15 cellular contexts compared by ENCODE assay signal in genomic region chr18:13653746-13654455, GRCh38.
DNase-seq lines count a peak whose midpoint lies in the region; ATAC-seq and TF ChIP-seq lines count a peak whose summit lies in the region.
"Had no signal": no experiment of that assay in that cellular context is flagged by ENCODE, and none has a peak within 500 bp of the region (broad histone marks: within the 10 kb centered on the region; RNA-seq: fewer than 3 reads in every experiment).

No MANE protein-coding gene starts in this region.

- H3K4me3 Mint-ChIP-seq in activated naive CD8-positive, alpha-beta T cell treated with anti-CD3 and anti-CD28 coated beads, Interleukin-2, amount 10 ng/mL, durations not matched to agents 7 days and 5 days: no peak overlapping the region
- H3K4me3 Mint-ChIP-seq in activated naive CD8-positive, alpha-beta T cell treated with anti-CD3 and anti-CD28 coated beads for 36 hours: no peak overlapping the region
- no peak overlapping the region for H3K4me3 Mint-ChIP-seq in activated CD4-positive, alpha-beta memory T cell treated with anti-CD3 and anti-CD28 coated beads for 36 hours
- H3K4me3 Mint-ChIP-seq: activated CD8-positive, alpha-beta T cell treated with anti-CD3 and anti-CD28 coated beads for 36 hours had no signal

- H3K4me1 Mint-ChIP-seq in activated naive CD8-positive, alpha-beta T cell treated with anti-CD3 and anti-CD28 coated beads, Interleukin-2, amount 10 ng/mL, durations not matched to agents 7 days and 5 days: peaks cover 1% of the 10 kb centered on the region
- H3K4me1 Mint-ChIP-seq in activated naive CD8-positive, alpha-beta T cell treated with anti-CD3 and anti-CD28 coated beads for 36 hours: peaks cover 9% of the 10 kb centered on the region
- peaks cover 3% of the 10 kb centered on the region for H3K4me1 Mint-ChIP-seq in activated CD4-positive, alpha-beta memory T cell treated with anti-CD3 and anti-CD28 coated beads for 36 hours (ENCODE audit: low read depth)

- H3K27me3 ChIP-seq in thoracic aorta (replicated peaks; ENCODE audit: insufficient read depth) (no peaks in the 10 kb centered on the region), HAP-1 (ENCODE audit: low read depth) (no peaks in the 10 kb centered on the region)
- H3K27me3 ChIP-seq: esophagus muscularis mucosa, heart left ventricle, ovary, uterus had no signal

- POLR2A ChIA-PET in activated naive CD8-positive, alpha-beta T cell treated with anti-CD3 and anti-CD28 coated beads, Interleukin-2, amount 10 ng/mL, durations not matched to agents 7 days and 5 days (lab: Charles Lee): no interaction called here
- POLR2A ChIA-PET in activated CD4-positive, alpha-beta memory T cell treated with anti-CD3 and anti-CD28 coated beads for 36 hours (lab: Charles Lee): no interaction called here

- H3K27ac Mint-ChIP-seq in activated naive CD8-positive, alpha-beta T cell treated with anti-CD3 and anti-CD28 coated beads, Interleukin-2, amount 10 ng/mL, durations not matched to agents 7 days and 5 days: no peak overlapping the region
- H3K27ac Mint-ChIP-seq in activated naive CD8-positive, alpha-beta T cell treated with anti-CD3 and anti-CD28 coated beads for 36 hours: no peak overlapping the region
- no peak overlapping the region for H3K27ac Mint-ChIP-seq in activated CD4-positive, alpha-beta memory T cell treated with anti-CD3 and anti-CD28 coated beads for 36 hours
- H3K27ac Mint-ChIP-seq: activated CD8-positive, alpha-beta T cell treated with anti-CD3 and anti-CD28 coated beads for 36 hours had no signal

- intact Hi-C loops in activated CD4-positive, alpha-beta memory T cell treated with anti-CD3 and anti-CD28 coated beads for 36 hours (cut with micrococcal nuclease): no loop called here

- no peak for DNase-seq in activated naive CD8-positive, alpha-beta T cell treated with anti-CD3 and anti-CD28 coated beads, Interleukin-2, amount 10 ng/mL, durations not matched to agents 7 days and 5 days
- DNase-seq in activated naive CD8-positive, alpha-beta T cell treated with anti-CD3 and anti-CD28 coated beads for 36 hours: no peak
- DNase-seq in NCI-H69 (lab: John Stamatoyannopoulos, UW): peak; percentile 59
- peak; percentile 29 for DNase-seq in iPS-NIHi11 (ENCODE audit: low spot score)
- DNase-seq in thoracic aorta (ENCODE audit: low spot score): no peak
- no peak for DNase-seq in NCI-H146 treated with DMSO at 0.1 percent for 48 hours (lab: John Stamatoyannopoulos, UW; ENCODE audit: unreplicated experiment)
- DNase-seq in HAP-1 (ENCODE audit: low spot score in 2 of 2): no peak
- DNase-seq in activated CD4-positive, alpha-beta memory T cell treated with anti-CD3 and anti-CD28 coated beads for 36 hours: no peak
- DNase-seq: activated CD8-positive, alpha-beta T cell treated with anti-CD3 and anti-CD28 coated beads for 36 hours; dermis blood vessel endothelial cell; heart left ventricle; ovary; stimulated activated naive CD8-positive, alpha-beta T cell treated with anti-CD3 and anti-CD28 coated beads, Interleukin-15, Interleukin-2, amounts not matched to agents 100 U/mL and 50 U/mL, for 24 hours; uterus had no signal

- CTCF ChIA-PET in activated CD4-positive, alpha-beta memory T cell treated with anti-CD3 and anti-CD28 coated beads for 36 hours (lab: Charles Lee): no interaction called here

- H3K9me3 ChIP-seq in thoracic aorta: no peaks in the 10 kb centered on the region
- no peaks in the 10 kb centered on the region for H3K9me3 ChIP-seq in HAP-1
- H3K9me3 ChIP-seq: esophagus muscularis mucosa, heart left ventricle, ovary, uterus had no signal

- peak overlapping the region; percentile 0 for H3K4me3 ChIP-seq in thoracic aorta
- H3K4me3 ChIP-seq in HAP-1: no peak overlapping the region
- H3K4me3 ChIP-seq: esophagus muscularis mucosa, heart left ventricle, ovary, uterus had no signal

- no peaks in the 10 kb centered on the region for H3K9me3 Mint-ChIP-seq in activated naive CD8-positive, alpha-beta T cell treated with anti-CD3 and anti-CD28 coated beads, Interleukin-2, amount 10 ng/mL, durations not matched to agents 7 days and 5 days
- no peaks in the 10 kb centered on the region for H3K9me3 Mint-ChIP-seq in activated naive CD8-positive, alpha-beta T cell treated with anti-CD3 and anti-CD28 coated beads for 36 hours
- no peaks in the 10 kb centered on the region for H3K9me3 Mint-ChIP-seq in activated CD4-positive, alpha-beta memory T cell treated with anti-CD3 and anti-CD28 coated beads for 36 hours
- H3K9me3 Mint-ChIP-seq: activated CD8-positive, alpha-beta T cell treated with anti-CD3 and anti-CD28 coated beads for 36 hours had no signal

- peaks cover 2% of the 10 kb centered on the region for H3K27me3 Mint-ChIP-seq in activated naive CD8-positive, alpha-beta T cell treated with anti-CD3 and anti-CD28 coated beads, Interleukin-2, amount 10 ng/mL, durations not matched to agents 7 days and 5 days
- no peaks in the 10 kb centered on the region for H3K27me3 Mint-ChIP-seq in activated naive CD8-positive, alpha-beta T cell treated with anti-CD3 and anti-CD28 coated beads for 36 hours
- H3K27me3 Mint-ChIP-seq in activated CD4-positive, alpha-beta memory T cell treated with anti-CD3 and anti-CD28 coated beads for 36 hours: no peaks in the 10 kb centered on the region
- H3K27me3 Mint-ChIP-seq: activated CD8-positive, alpha-beta T cell treated with anti-CD3 and anti-CD28 coated beads for 36 hours had no signal

- peaks cover under 1% of the 10 kb centered on the region for H3K36me3 Mint-ChIP-seq in activated naive CD8-positive, alpha-beta T cell treated with anti-CD3 and anti-CD28 coated beads, Interleukin-2, amount 10 ng/mL, durations not matched to agents 7 days and 5 days
- H3K36me3 Mint-ChIP-seq in activated naive CD8-positive, alpha-beta T cell treated with anti-CD3 and anti-CD28 coated beads for 36 hours: peaks cover 3% of the 10 kb centered on the region
- H3K36me3 Mint-ChIP-seq in activated CD4-positive, alpha-beta memory T cell treated with anti-CD3 and anti-CD28 coated beads for 36 hours: no peaks in the 10 kb centered on the region

- H3K27ac ChIP-seq in thoracic aorta: no peak overlapping the region
- H3K27ac ChIP-seq: esophagus muscularis mucosa, heart left ventricle, ovary, uterus had no signal

- peak; percentile 22 for ATAC-seq in activated naive CD8-positive, alpha-beta T cell treated with anti-CD3 and anti-CD28 coated beads, Interleukin-2, amount 10 ng/mL, durations not matched to agents 7 days and 5 days (ENCODE audit: low read depth)
- no peak for ATAC-seq in thoracic aorta (ENCODE audit: insufficient number of reproducible peaks, low FRiP score, low read depth)
- ATAC-seq: activated CD8-positive, alpha-beta T cell treated with anti-CD3 and anti-CD28 coated beads for 36 hours; stimulated activated naive CD8-positive, alpha-beta T cell treated with anti-CD3 and anti-CD28 coated beads, Interleukin-15, Interleukin-2, amounts not matched to agents 100 U/mL and 50 U/mL, for 24 hours had no signal

- H3K36me3 ChIP-seq in thoracic aorta (no peaks in the 10 kb centered on the region), HAP-1 (replicated peaks) (no peaks in the 10 kb centered on the region)
- H3K36me3 ChIP-seq: esophagus muscularis mucosa, heart left ventricle, ovary, uterus had no signal

- peaks cover 5 to 17% of the 10 kb centered on the region in 2 donors for H3K4me1 ChIP-seq in thoracic aorta (ENCODE audit: control insufficient read depth in 1 of 2, low read depth in 2 of 2)
- no peaks in the 10 kb centered on the region for H3K4me1 ChIP-seq in HAP-1
- H3K4me1 ChIP-seq: uterus had no signal

- TF ChIP-seq CTCF in thoracic aorta (IDR thresholded peaks at IDR 0.05): no peak

- in situ Hi-C loops in HAP-1 (cut with MboI; ENCODE audit: low sequenced_read_pairs): no loop called here

Comparison
In these comparisons a context has a peak if more than half of its experiments do, and no peak if none do; other contexts are left out.
1. DNase-seq: peak in NCI-H69 (single experiment) and iPS-NIHi11 (single experiment); none in activated naive CD8-positive, alpha-beta T cell treated with anti-CD3 and anti-CD28 coated beads, Interleukin-2, amount 10 ng/mL, durations not matched to agents 7 days and 5 days (single experiment), activated naive CD8-positive, alpha-beta T cell treated with anti-CD3 and anti-CD28 coated beads for 36 hours (single experiment), thoracic aorta (single experiment), NCI-H146 treated with DMSO at 0.1 percent for 48 hours (single experiment), HAP-1 (0 of 2) and activated CD4-positive, alpha-beta memory T cell treated with anti-CD3 and anti-CD28 coated beads for 36 hours (single experiment).